Comparison of ENCODE assay signal across 8 cellular contexts in the genomic region with DNA sequence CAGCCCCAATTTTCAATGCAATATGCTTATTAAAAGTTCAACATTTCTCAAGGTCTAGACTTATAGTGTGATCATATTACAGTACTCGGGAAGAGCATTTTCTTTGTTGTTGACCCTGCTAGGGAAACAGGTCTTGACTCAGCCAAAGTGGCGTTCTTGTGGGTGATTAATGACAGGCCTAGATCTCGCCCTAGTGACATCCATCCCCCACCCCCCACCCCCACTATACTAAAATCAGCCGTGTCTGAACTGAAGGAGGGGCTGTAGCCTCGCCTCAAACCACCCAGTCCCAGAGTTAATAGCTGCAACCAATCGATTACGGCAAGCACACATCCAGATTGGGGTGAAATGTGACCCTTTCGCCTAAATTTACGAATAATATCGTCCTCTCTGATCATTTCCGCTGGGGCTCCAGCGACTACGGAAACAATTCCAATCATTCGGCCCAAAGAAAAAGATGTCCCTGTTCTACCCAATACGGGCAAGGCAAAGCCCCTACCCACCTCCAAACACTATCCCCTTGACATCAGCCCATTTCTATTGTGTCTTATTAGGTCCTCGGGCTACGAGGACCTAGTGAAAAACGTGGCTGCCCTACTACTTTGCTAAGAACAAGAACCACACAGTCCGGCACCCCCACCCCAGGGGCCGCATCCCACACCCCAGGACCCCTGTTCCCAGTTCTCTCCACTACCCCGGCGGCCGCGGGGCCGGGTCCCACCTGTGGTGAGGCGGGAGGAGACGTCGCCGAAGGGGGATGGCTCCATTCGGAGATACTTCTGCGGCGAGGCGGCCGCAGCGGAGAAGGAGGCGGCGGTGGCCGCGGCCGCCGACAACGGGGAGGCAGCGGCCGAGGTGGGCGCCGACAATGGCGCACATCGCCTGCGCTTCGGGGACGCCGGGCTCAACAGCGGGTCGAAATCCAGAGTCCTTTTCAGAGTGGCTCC. TPM values are rescaled to one million over a fixed set of nuclear protein-coding genes. Genes with fewer than 3 reads are reported as not detected.
DNase-seq lines count a peak whose midpoint lies in the region; ATAC-seq and TF ChIP-seq lines count a peak whose summit lies in the region.

No MANE protein-coding gene starts in this region.

- intact Hi-C loops in breast epithelium (cut with DNase I; ENCODE audit: low total_unique reads), result no loop called here

- H3K27ac ChIP-seq in BLaER1, result peak overlapping the region; percentile 92
- peak overlapping the region; percentile 97 to 99 for H3K27ac ChIP-seq in breast epithelium

- H3K4me2 ChIP-seq in BLaER1, result peak overlapping the region; percentile 71

- peaks cover 54% of the 10 kb centered on the region for H4K20me1 ChIP-seq in BLaER1

- H3K36me3 ChIP-seq in BLaER1, result no peaks in the 10 kb centered on the region
- no peaks in the 10 kb centered on the region for H3K36me3 ChIP-seq in breast epithelium

- H3K27me3 ChIP-seq in BLaER1, result no peaks in the 10 kb centered on the region
- H3K27me3 ChIP-seq in breast epithelium, result no peaks in the 10 kb centered on the region

- peak; percentile 8 for ATAC-seq in GM19351 (IDR thresholded peaks at IDR 0.05; ENCODE audit: unreplicated experiment)

- DNase-seq in M059J (ENCODE audit: low read depth) (peak; percentile 88), T follicular helper cell (ENCODE audit: low read depth) (peak; percentile 3), breast epithelium (ENCODE audit: low spot score in 2 of 2) (peak in 1 of 2 donors; percentile 41), islet precursor cell (peak; percentile 81), SHP77 treated with DMSO at 0.1 percent for 48 hours (lab: John Stamatoyannopoulos, UW) (no peak)
- DNase-seq in stimulated activated CD4-positive, alpha-beta T cell treated with anti-CD3 and anti-CD28 coated beads, Interleukin-15, amount 100 ng/mL, for 48 hours (ENCODE audit: low read depth in 2 of 2), result peak; percentile 11 to 18

- peaks cover 9% of the 10 kb centered on the region; the same call in 1 of the 2 replicates for H3K4me1 ChIP-seq in BLaER1
- peaks cover 0 to 9% of the 10 kb centered on the region in 2 donors for H3K4me1 ChIP-seq in breast epithelium

- H3K9me3 ChIP-seq in BLaER1 (no peaks in the 10 kb centered on the region), breast epithelium (no peaks in the 10 kb centered on the region)

- TF ChIP-seq POLR2A in breast epithelium (IDR thresholded peaks at IDR 0.05), result no peak

- H3K9ac ChIP-seq in BLaER1, result peak overlapping the region; percentile 93

- H3K4me3 ChIP-seq in BLaER1 (peak overlapping the region; percentile 84), breast epithelium (peak overlapping the region; percentile 83 to 98 (median 96))

- no peak for TF ChIP-seq CTCF in breast epithelium (IDR thresholded peaks at IDR 0.05)

RNA-seq across cellular contexts. Expression of a gene that starts 1.0 kb away (rescaled TPM):
- 6.2 and 19.5 TPM in 2 replicates for total RNA-seq in M059J (2014; rRNA removed; shearing (Covaris generic))
- 10 to 100 TPM; 18.4 to 30.6 (median 22.8) TPM for total RNA-seq in breast epithelium
